23 cellular contexts compared by ENCODE assay signal in genomic region chr12:23523339-23523738, GRCh38.
DNase-seq lines count a peak whose midpoint lies in the region; ATAC-seq, FAIRE-seq and TF ChIP-seq lines count a peak whose summit lies in the region.
"Had no signal": no experiment of that assay in that cellular context is flagged by ENCODE, and none has a peak within 500 bp of the region (broad histone marks: within the 10 kb centered on the region; RNA-seq: fewer than 3 reads in every experiment).

No MANE protein-coding gene starts in this region.

- H3K4me3 Mint-ChIP-seq in endodermal cell = no peak overlapping the region
- H3K4me3 Mint-ChIP-seq: CD4-positive, alpha-beta T cell; IgD-negative memory B cell; T-helper 1 cell treated with Interleukin-12 subunit alpha and Interleukin-12 subunit beta and Interleukin-4 antibody, amounts not matched to agents 30 μg/mL and 1 μg/mL, for 36 hours had no signal

- H3K4me1 Mint-ChIP-seq in endodermal cell = peaks cover 3% of the 10 kb centered on the region

- no peaks in the 10 kb centered on the region for H3K27me3 ChIP-seq in endodermal cell (ENCODE audit: control insufficient read depth, insufficient read depth, low read length, poor library complexity, severe bottlenecking)
- H3K27me3 ChIP-seq: BLaER1 had no signal

- H3K9ac ChIP-seq in endodermal cell (ENCODE audit: extremely low read depth, low read length, poor library complexity, severe bottlenecking) = no peak overlapping the region
- H3K9ac ChIP-seq: BLaER1 had no signal

- H3K36me3 Mint-ChIP-seq in endodermal cell (ENCODE audit: low read depth) = peaks cover 14% of the 10 kb centered on the region
- H3K36me3 Mint-ChIP-seq: IgD-negative memory B cell had no signal

- ATAC-seq in GM18907 (IDR thresholded peaks at IDR 0.05; ENCODE audit: unreplicated experiment) = no peak

- no peak for FAIRE-seq in RCC 7860 (lab: Jason Lieb, UNC)

- peaks cover 54% of the 10 kb centered on the region for H3K9me3 Mint-ChIP-seq in endodermal cell

- peaks cover 28% of the 10 kb centered on the region for H3K9me3 ChIP-seq in endodermal cell (ENCODE audit: control insufficient read depth, low read length)
- H3K9me3 ChIP-seq: BLaER1 had no signal

- in situ Hi-C loops in G401 (cut with HindIII; ENCODE audit: low sequenced_read_pairs) = no loop called here

- H3K27ac ChIP-seq in endodermal cell (ENCODE audit: low read depth, low read length) = no peak overlapping the region
- H3K27ac ChIP-seq: BLaER1 had no signal

- no peaks in the 10 kb centered on the region for H3K27me3 Mint-ChIP-seq in endodermal cell (ENCODE audit: insufficient read depth)
- H3K27me3 Mint-ChIP-seq: CD4-positive, alpha-beta T cell; IgD-negative memory B cell had no signal

- WGBS in endodermal cell (ENCODE audit: insufficient coverage in 1 of 2, insufficient read length in 1 of 2), 2 experiments = 80% methylated on average over 1 of the region's 2 CpGs; no CpG with 5 or more reads in 1 of the 2 experiments

- no peak for TF ChIP-seq CTCF in endodermal cell (conservative IDR thresholded peaks at IDR 0.05)

- no peaks in the 10 kb centered on the region for H3K36me3 ChIP-seq in endodermal cell (ENCODE audit: control insufficient read depth, insufficient read depth, low read length)
- H3K36me3 ChIP-seq: BLaER1 had no signal

- H3K4me1 ChIP-seq in endodermal cell (ENCODE audit: control insufficient read depth, insufficient read depth, low read length) = no peaks in the 10 kb centered on the region
- H3K4me1 ChIP-seq: BLaER1 had no signal

- H3K27ac Mint-ChIP-seq in endodermal cell = no peak overlapping the region
- H3K27ac Mint-ChIP-seq: CD4-positive, alpha-beta T cell; IgD-negative memory B cell; T-helper 1 cell treated with Interleukin-12 subunit alpha and Interleukin-12 subunit beta and Interleukin-4 antibody, amounts not matched to agents 30 μg/mL and 1 μg/mL, for 36 hours had no signal

- peak overlapping the region; percentile 64 for H3K4me3 ChIP-seq in endodermal cell (ENCODE audit: low read length)
- H3K4me3 ChIP-seq: BLaER1 had no signal

- peak; percentile 20 for DNase-seq in DMS153 (lab: John Stamatoyannopoulos, UW)
- DNase-seq in DMS153 treated with DMSO at 0.1 percent for 48 hours (lab: John Stamatoyannopoulos, UW; ENCODE audit: unreplicated experiment) = peak; percentile 19
- DNase-seq in OCI-M1 (lab: John Stamatoyannopoulos, UW) = peak; percentile 35
- no peak for DNase-seq in endodermal cell
- DNase-seq in G401 (ENCODE audit: low spot score) = no peak
- no peak for DNase-seq in RCC 7860 (ENCODE audit: low spot score)
- DNase-seq: CD4-positive, alpha-beta T cell; COR-L47; EL; HCEC 1CT; Karpas-422; MV-4-11; NCI-H1417; NCI-H1694 treated with DMSO at 0.1 percent for 48 hours; NCI-H2107; NCI-H345; NCI-H524; NCI-H82; Right ventricle myocardium superior had no signal

Comparison
In these comparisons a context has a peak if more than half of its experiments do, and no peak if none do; other contexts are left out.
1. DNase-seq: peak in DMS153 (single experiment), DMS153 treated with DMSO at 0.1 percent for 48 hours (single experiment) and OCI-M1 (single experiment); none in endodermal cell (single experiment), G401 (single experiment) and RCC 7860 (single experiment).